Comparison of ENCODE assay signal across 1 cellular context in genomic region chr10:122911889-122912484, GRCh38.
TF ChIP-seq lines count a peak whose summit lies in the region.

No MANE protein-coding gene starts in this region.

TF ChIP-seq in HepG2, 621 proteins besides CTCF, POLR2A, EP300 and RAD21 (continued from another document and continues in another):
- TF ChIP-seq ZNF275 (CRISPR knock-in tag; IDR thresholded peaks at IDR 0.05; ENCODE audit: borderline replicate concordance) = peak; percentile 100
- TF ChIP-seq ZSCAN31 (CRISPR knock-in tag; IDR thresholded peaks at IDR 0.05; ENCODE audit: low read depth) = peak; percentile 100
- TF ChIP-seq POLR2G (IDR thresholded peaks at IDR 0.05; ENCODE audit: low read depth, low read length) = no peak
- TF ChIP-seq ZNF343 (CRISPR knock-in tag; IDR thresholded peaks at IDR 0.05) = peak; percentile 99
- peak; percentile 100 for TF ChIP-seq ZNF704 (CRISPR knock-in tag; IDR thresholded peaks at IDR 0.05; ENCODE audit: borderline replicate concordance)
- peak; percentile 95 for TF ChIP-seq ETV5 (CRISPR knock-in tag; IDR thresholded peaks at IDR 0.05; ENCODE audit: borderline replicate concordance)
- peak; percentile 91 for TF ChIP-seq FOXJ3 (CRISPR knock-in tag; IDR thresholded peaks at IDR 0.05; ENCODE audit: borderline replicate concordance)
- TF ChIP-seq MED13 (CRISPR knock-in tag; IDR thresholded peaks at IDR 0.05) = peak; percentile 100
- TF ChIP-seq ETV6 (CRISPR knock-in tag; conservative IDR thresholded peaks at IDR 0.05) = peak; percentile 100
- peak; percentile 100 for TF ChIP-seq IRF9 (CRISPR knock-in tag; IDR thresholded peaks at IDR 0.05; ENCODE audit: borderline replicate concordance)
- peak; percentile 97 for TF ChIP-seq ZKSCAN5 (CRISPR knock-in tag; IDR thresholded peaks at IDR 0.05)
- peak; percentile 96 for TF ChIP-seq AKAP8 (CRISPR knock-in tag; IDR thresholded peaks at IDR 0.05)
- TF ChIP-seq NCOA5 (CRISPR knock-in tag; IDR thresholded peaks at IDR 0.05) = peak; percentile 99
- peak; percentile 100 for TF ChIP-seq ZBTB25 (CRISPR knock-in tag; IDR thresholded peaks at IDR 0.05)
- TF ChIP-seq EED (CRISPR knock-in tag; IDR thresholded peaks at IDR 0.05) = peak; percentile 100
- TF ChIP-seq ZNF782 (CRISPR knock-in tag; IDR thresholded peaks at IDR 0.05; ENCODE audit: borderline replicate concordance) = peak; percentile 100
- no peak for TF ChIP-seq PHB2 (IDR thresholded peaks at IDR 0.05; ENCODE audit: partially characterized antibody)
- TF ChIP-seq BCLAF1 (IDR thresholded peaks at IDR 0.05) = no peak
- TF ChIP-seq HOXA7 (CRISPR knock-in tag; IDR thresholded peaks at IDR 0.05) = peak; percentile 99
- peak; percentile 100 for TF ChIP-seq ZNF333 (CRISPR knock-in tag; IDR thresholded peaks at IDR 0.05; ENCODE audit: borderline replicate concordance)
- TF ChIP-seq ZNF460 (CRISPR knock-in tag; IDR thresholded peaks at IDR 0.05; ENCODE audit: borderline replicate concordance) = no peak; the same call in 1 of the 2 replicates
- no peak for TF ChIP-seq KAT2B (IDR thresholded peaks at IDR 0.05; ENCODE audit: borderline replicate concordance, low read depth, low read length)
- TF ChIP-seq TCF7L2 (IDR thresholded peaks at IDR 0.05; ENCODE audit: low read depth, low read length) = no peak
- TF ChIP-seq ZFP62 (CRISPR knock-in tag; IDR thresholded peaks at IDR 0.05) = no peak
- TF ChIP-seq THAP7 (CRISPR knock-in tag; IDR thresholded peaks at IDR 0.05) = peak; percentile 98
- TF ChIP-seq ZBTB7B (CRISPR knock-in tag; IDR thresholded peaks at IDR 0.05) = peak; percentile 100
- peak; percentile 94 for TF ChIP-seq MED8 (CRISPR knock-in tag; IDR thresholded peaks at IDR 0.05; ENCODE audit: insufficient replicate concordance)
- TF ChIP-seq ARNTL (CRISPR knock-in tag; IDR thresholded peaks at IDR 0.05) = peak; percentile 98
- peak; percentile 89; the same call in 1 of the 2 replicates for TF ChIP-seq ZBTB33 (CRISPR knock-in tag; IDR thresholded peaks at IDR 0.05)
- TF ChIP-seq ZFP36 (IDR thresholded peaks at IDR 0.05; ENCODE audit: borderline replicate concordance, low read depth, low read length, partially characterized antibody) = no peak
- TF ChIP-seq SNAI1 (CRISPR knock-in tag; IDR thresholded peaks at IDR 0.05; ENCODE audit: borderline replicate concordance) = peak; percentile 100
- TF ChIP-seq ZBTB34 (CRISPR knock-in tag; IDR thresholded peaks at IDR 0.05) = peak; percentile 92
- no peak for TF ChIP-seq ZHX2 (IDR thresholded peaks at IDR 0.05; ENCODE audit: low read depth)
- TF ChIP-seq ZHX2 (CRISPR knock-in tag; IDR thresholded peaks at IDR 0.05; ENCODE audit: borderline replicate concordance) = peak; percentile 100
- no peak for TF ChIP-seq TBP (CRISPR knock-in tag; IDR thresholded peaks at IDR 0.05)
- peak; percentile 100 for TF ChIP-seq KDM5B (CRISPR knock-in tag; IDR thresholded peaks at IDR 0.05; ENCODE audit: borderline replicate concordance)
- TF ChIP-seq GZF1 (CRISPR knock-in tag; IDR thresholded peaks at IDR 0.05) = peak; percentile 97
- peak; percentile 95 for TF ChIP-seq MLX (CRISPR knock-in tag; IDR thresholded peaks at IDR 0.05)
- no peak for TF ChIP-seq CREB1 (IDR thresholded peaks at IDR 0.05)
- no peak for TF ChIP-seq CREB1 (CRISPR knock-in tag; IDR thresholded peaks at IDR 0.05)
- TF ChIP-seq NCOR1 (IDR thresholded peaks at IDR 0.05; ENCODE audit: borderline replicate concordance, low read length) = no peak
- TF ChIP-seq ISX (CRISPR knock-in tag; conservative IDR thresholded peaks at IDR 0.05) = peak; percentile 100
